ENCODE assay signal across 1 cellular context in the genomic region with DNA sequence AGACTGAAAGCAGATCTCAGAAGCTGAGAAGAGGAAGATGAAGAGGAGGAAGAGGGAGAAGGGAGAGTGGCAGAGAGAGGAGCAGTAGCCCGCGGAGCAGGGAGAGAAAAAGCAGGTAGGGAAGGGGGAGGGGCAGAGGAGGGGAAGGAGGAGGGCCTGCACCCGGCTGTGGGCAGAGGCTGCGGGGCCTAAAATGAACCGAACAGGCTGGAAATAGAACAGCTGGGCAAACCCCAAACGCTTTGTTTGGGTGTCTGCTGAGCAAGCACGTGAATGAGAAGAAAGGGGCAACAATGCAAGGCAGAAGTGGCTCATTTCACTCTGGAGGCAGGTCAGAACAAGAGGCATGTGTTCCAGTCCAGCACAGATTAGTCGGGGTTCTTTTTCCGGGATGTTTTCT.
TF ChIP-seq lines count a peak whose summit lies in the region.

No MANE protein-coding gene starts in this region.

TF ChIP-seq in WTC11, 78 proteins besides CTCF, POLR2A, EP300 and RAD21 (continued from another document):
- TF ChIP-seq NR2C2 (CRISPR knock-in tag; IDR thresholded peaks at IDR 0.05) (no peak), TCF7 (CRISPR knock-in tag; IDR thresholded peaks at IDR 0.05; ENCODE audit: low read depth) (no peak), ATF1 (CRISPR knock-in tag; IDR thresholded peaks at IDR 0.05) (no peak), NFE2L1 (CRISPR knock-in tag; IDR thresholded peaks at IDR 0.05) (no peak)
- TF ChIP-seq, protein P1, sequence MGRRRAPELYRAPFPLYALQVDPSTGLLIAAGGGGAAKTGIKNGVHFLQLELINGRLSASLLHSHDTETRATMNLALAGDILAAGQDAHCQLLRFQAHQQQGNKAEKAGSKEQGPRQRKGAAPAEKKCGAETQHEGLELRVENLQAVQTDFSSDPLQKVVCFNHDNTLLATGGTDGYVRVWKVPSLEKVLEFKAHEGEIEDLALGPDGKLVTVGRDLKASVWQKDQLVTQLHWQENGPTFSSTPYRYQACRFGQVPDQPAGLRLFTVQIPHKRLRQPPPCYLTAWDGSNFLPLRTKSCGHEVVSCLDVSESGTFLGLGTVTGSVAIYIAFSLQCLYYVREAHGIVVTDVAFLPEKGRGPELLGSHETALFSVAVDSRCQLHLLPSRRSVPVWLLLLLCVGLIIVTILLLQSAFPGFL (CRISPR knock-in tag; IDR thresholded peaks at IDR 0.05; ENCODE audit: borderline replicate concordance), result no peak
- TF ChIP-seq, protein P2, sequence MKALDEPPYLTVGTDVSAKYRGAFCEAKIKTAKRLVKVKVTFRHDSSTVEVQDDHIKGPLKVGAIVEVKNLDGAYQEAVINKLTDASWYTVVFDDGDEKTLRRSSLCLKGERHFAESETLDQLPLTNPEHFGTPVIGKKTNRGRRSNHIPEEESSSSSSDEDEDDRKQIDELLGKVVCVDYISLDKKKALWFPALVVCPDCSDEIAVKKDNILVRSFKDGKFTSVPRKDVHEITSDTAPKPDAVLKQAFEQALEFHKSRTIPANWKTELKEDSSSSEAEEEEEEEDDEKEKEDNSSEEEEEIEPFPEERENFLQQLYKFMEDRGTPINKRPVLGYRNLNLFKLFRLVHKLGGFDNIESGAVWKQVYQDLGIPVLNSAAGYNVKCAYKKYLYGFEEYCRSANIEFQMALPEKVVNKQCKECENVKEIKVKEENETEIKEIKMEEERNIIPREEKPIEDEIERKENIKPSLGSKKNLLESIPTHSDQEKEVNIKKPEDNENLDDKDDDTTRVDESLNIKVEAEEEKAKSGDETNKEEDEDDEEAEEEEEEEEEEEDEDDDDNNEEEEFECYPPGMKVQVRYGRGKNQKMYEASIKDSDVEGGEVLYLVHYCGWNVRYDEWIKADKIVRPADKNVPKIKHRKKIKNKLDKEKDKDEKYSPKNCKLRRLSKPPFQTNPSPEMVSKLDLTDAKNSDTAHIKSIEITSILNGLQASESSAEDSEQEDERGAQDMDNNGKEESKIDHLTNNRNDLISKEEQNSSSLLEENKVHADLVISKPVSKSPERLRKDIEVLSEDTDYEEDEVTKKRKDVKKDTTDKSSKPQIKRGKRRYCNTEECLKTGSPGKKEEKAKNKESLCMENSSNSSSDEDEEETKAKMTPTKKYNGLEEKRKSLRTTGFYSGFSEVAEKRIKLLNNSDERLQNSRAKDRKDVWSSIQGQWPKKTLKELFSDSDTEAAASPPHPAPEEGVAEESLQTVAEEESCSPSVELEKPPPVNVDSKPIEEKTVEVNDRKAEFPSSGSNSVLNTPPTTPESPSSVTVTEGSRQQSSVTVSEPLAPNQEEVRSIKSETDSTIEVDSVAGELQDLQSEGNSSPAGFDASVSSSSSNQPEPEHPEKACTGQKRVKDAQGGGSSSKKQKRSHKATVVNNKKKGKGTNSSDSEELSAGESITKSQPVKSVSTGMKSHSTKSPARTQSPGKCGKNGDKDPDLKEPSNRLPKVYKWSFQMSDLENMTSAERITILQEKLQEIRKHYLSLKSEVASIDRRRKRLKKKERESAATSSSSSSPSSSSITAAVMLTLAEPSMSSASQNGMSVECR (CRISPR knock-in tag; IDR thresholded peaks at IDR 0.05; ENCODE audit: borderline replicate concordance), result no peak
